In the genomic region with DNA sequence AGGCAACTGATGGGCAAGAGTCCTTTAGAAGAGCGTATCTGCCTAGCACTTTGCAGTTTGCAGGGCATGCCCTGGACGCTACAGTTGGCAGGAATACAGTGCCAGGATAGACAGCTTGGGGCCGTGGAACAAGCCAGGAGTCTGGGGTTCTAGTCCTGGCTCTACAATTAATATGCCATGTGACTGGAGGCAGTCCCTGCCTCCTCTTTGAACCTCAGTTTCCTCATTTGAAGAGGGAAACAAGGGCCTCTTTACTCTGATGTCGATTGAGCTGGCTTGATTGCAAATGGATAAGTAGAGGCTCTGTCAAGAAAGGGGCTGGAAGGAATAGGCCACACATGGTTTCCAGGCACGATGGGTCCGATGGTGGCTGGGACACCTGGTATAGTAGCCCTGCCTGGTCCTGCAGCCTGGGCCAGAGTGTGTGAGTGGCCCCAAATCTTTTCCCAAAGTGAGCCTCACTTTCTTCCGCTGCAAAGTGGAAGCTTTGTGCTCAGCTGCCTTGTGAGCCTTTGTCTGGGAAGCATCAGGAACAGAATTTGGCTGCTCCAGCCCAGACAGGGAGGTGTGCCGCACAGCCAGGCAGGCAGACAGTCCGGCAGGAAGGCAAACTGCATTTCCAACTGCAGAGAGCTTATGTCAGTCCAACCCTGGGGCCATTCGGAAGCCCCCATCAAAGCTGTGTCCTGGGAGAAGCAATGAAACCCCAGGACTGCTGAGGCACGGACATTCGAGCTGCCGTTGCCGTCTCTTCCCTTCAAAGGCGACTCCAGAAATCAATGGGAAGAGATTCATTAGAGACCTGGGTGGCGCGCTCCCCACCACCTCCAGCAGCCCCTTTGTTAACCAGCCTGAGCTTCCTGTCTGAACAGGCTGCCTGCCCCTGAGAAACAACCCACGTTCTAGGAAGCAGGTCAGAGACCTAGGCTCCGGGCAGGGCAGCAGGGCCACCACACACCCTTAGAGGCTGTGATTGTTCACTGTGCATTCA, we compare ENCODE assay signal across 1 cellular context.
TF ChIP-seq lines count a peak whose summit lies in the region.

No MANE protein-coding gene starts in this region.

TF ChIP-seq in GM12891, 5 proteins besides CTCF, POLR2A, EP300 and RAD21:
- no peak for TF ChIP-seq SPI1 (IDR thresholded peaks at IDR 0.05; ENCODE audit: low read depth, low read length)
- no peak for TF ChIP-seq POU2F2 (IDR thresholded peaks at IDR 0.05; ENCODE audit: low read depth, low read length)
- TF ChIP-seq TAF1 (IDR thresholded peaks at IDR 0.05; ENCODE audit: low read depth, low read length): no peak
- TF ChIP-seq PAX5 (IDR thresholded peaks at IDR 0.05; ENCODE audit: insufficient read depth, low read length, severe bottlenecking): no peak
- TF ChIP-seq POLR2AphosphoS5 (IDR thresholded peaks at IDR 0.05; ENCODE audit: low read depth, low read length): no peak
